ENCODE assay signal across 25 cellular contexts in genomic region chr15:70976856-70977255, GRCh38.
DNase-seq lines count a peak whose midpoint lies in the region; ATAC-seq and TF ChIP-seq lines count a peak whose summit lies in the region.
"Had no signal": no experiment of that assay in that cellular context is flagged by ENCODE, and none has a peak within 500 bp of the region (broad histone marks: within the 10 kb centered on the region; RNA-seq: fewer than 3 reads in every experiment).

No MANE protein-coding gene starts in this region.

- H3K36me3 Mint-ChIP-seq in osteocyte (ENCODE audit: unreplicated experiment) (peaks cover 4% of the 10 kb centered on the region), endothelial cell (ENCODE audit: low read depth, unreplicated experiment) (no peaks in the 10 kb centered on the region)
- H3K36me3 Mint-ChIP-seq: activated naive CD8-positive, alpha-beta T cell treated with anti-CD3 and anti-CD28 coated beads, Interleukin-2, amount 10 ng/mL, durations not matched to agents 7 days and 5 days had no signal

- peak overlapping the region; percentile 85 for H3K27ac Mint-ChIP-seq in osteocyte (ENCODE audit: unreplicated experiment)
- H3K27ac Mint-ChIP-seq in endothelial cell (ENCODE audit: unreplicated experiment): no peak overlapping the region
- H3K27ac Mint-ChIP-seq: activated naive CD8-positive, alpha-beta T cell treated with anti-CD3 and anti-CD28 coated beads, Interleukin-2, amount 10 ng/mL, durations not matched to agents 7 days and 5 days; activated T-helper 17 cell treated with anti-CD3 and anti-CD28 coated beads, Interleukin-2, amount 50 U/mL, for 72 hours; B cell had no signal

- TF ChIP-seq CTCF in osteocyte (IDR thresholded peaks at IDR 0.05): no peak
- no peak for TF ChIP-seq CTCF in endothelial cell (IDR thresholded peaks at IDR 0.05; ENCODE audit: unreplicated experiment)

- ATAC-seq in SK-N-SH treated with all-trans-retinoic acid at 6 μM for 48 hours (peak; percentile 70), GM21576 (IDR thresholded peaks at IDR 0.05; ENCODE audit: unreplicated experiment) (no peak)
- ATAC-seq: activated T-helper 17 cell treated with anti-CD3 and anti-CD28 coated beads, Interleukin-2, amount 50 U/mL, for 72 hours; gastroesophageal sphincter; right cardiac atrium; upper lobe of right lung had no signal

- DNase-seq in EL (peak; percentile 85), fibroblast of gingiva (ENCODE audit: low read depth) (peak; percentile 38), osteocyte (ENCODE audit: extremely low spot score, unreplicated experiment) (no peak), endothelial cell (ENCODE audit: low spot score) (no peak), NCI-H2227 (lab: John Stamatoyannopoulos, UW; ENCODE audit: unreplicated experiment) (no peak), glomerular visceral epithelial cell (ENCODE audit: extremely low spot score) (no peak)
- DNase-seq: activated CD4-positive, CD25-positive, alpha-beta regulatory T cell treated with anti-CD3 and anti-CD28 coated beads, Interleukin-2, amount 50 U/mL, for 72 hours; activated naive CD8-positive, alpha-beta T cell treated with anti-CD3 and anti-CD28 coated beads, Interleukin-2, amount 10 ng/mL, durations not matched to agents 7 days and 5 days; Caco-2; central memory CD4-positive, alpha-beta T cell; NCI-H1417; NCI-H748 treated with DMSO at 0.1 percent for 48 hours; occipital lobe; PC-9; right cardiac atrium; SJCRH30; stimulated activated CD4-positive, alpha-beta T cell treated with anti-CD3 and anti-CD28 coated beads, Interleukin-1b, Interleukin-23, amount 100 ng/mL, for 48 hours; stomach; T-helper 9 cell; upper lobe of right lung had no signal

- H3K4me1 Mint-ChIP-seq in osteocyte (ENCODE audit: unreplicated experiment): peaks cover 12% of the 10 kb centered on the region
- no peaks in the 10 kb centered on the region for H3K4me1 Mint-ChIP-seq in endothelial cell (ENCODE audit: unreplicated experiment)
- H3K4me1 Mint-ChIP-seq: activated naive CD8-positive, alpha-beta T cell treated with anti-CD3 and anti-CD28 coated beads, Interleukin-2, amount 10 ng/mL, durations not matched to agents 7 days and 5 days; activated T-helper 17 cell treated with anti-CD3 and anti-CD28 coated beads, Interleukin-2, amount 50 U/mL, for 72 hours; B cell had no signal

- H3K9me3 Mint-ChIP-seq in osteocyte (ENCODE audit: unreplicated experiment): no peaks in the 10 kb centered on the region
- no peaks in the 10 kb centered on the region for H3K9me3 Mint-ChIP-seq in endothelial cell (ENCODE audit: unreplicated experiment)
- H3K9me3 Mint-ChIP-seq: activated naive CD8-positive, alpha-beta T cell treated with anti-CD3 and anti-CD28 coated beads, Interleukin-2, amount 10 ng/mL, durations not matched to agents 7 days and 5 days; activated T-helper 17 cell treated with anti-CD3 and anti-CD28 coated beads, Interleukin-2, amount 50 U/mL, for 72 hours had no signal

- H3K27me3 Mint-ChIP-seq in osteocyte (ENCODE audit: unreplicated experiment): no peaks in the 10 kb centered on the region
- no peaks in the 10 kb centered on the region for H3K27me3 Mint-ChIP-seq in endothelial cell (ENCODE audit: unreplicated experiment)
- H3K27me3 Mint-ChIP-seq: activated T-helper 17 cell treated with anti-CD3 and anti-CD28 coated beads, Interleukin-2, amount 50 U/mL, for 72 hours had no signal

- H3K4me3 Mint-ChIP-seq in osteocyte (ENCODE audit: unreplicated experiment) (peak overlapping the region; percentile 10), endothelial cell (ENCODE audit: unreplicated experiment) (no peak overlapping the region)
- H3K4me3 Mint-ChIP-seq: activated naive CD8-positive, alpha-beta T cell treated with anti-CD3 and anti-CD28 coated beads, Interleukin-2, amount 10 ng/mL, durations not matched to agents 7 days and 5 days; activated T-helper 17 cell treated with anti-CD3 and anti-CD28 coated beads, Interleukin-2, amount 50 U/mL, for 72 hours; B cell had no signal

TF ChIP-seq in SK-N-SH treated with all-trans-retinoic acid at 6 μM for 48 hours, 23 proteins besides CTCF, POLR2A, EP300 and RAD21:
- TF ChIP-seq ZFP3 (CRISPR knock-in tag; IDR thresholded peaks at IDR 0.05): no peak

Comparison
In these comparisons a context has a peak if more than half of its experiments do, and no peak if none do; other contexts are left out.
1. DNase-seq: peak in EL (single experiment) and fibroblast of gingiva (single experiment); none in osteocyte (single experiment), endothelial cell (single experiment), NCI-H2227 (single experiment) and glomerular visceral epithelial cell (single experiment).